11 cellular contexts compared by ENCODE assay signal in the genomic region with DNA sequence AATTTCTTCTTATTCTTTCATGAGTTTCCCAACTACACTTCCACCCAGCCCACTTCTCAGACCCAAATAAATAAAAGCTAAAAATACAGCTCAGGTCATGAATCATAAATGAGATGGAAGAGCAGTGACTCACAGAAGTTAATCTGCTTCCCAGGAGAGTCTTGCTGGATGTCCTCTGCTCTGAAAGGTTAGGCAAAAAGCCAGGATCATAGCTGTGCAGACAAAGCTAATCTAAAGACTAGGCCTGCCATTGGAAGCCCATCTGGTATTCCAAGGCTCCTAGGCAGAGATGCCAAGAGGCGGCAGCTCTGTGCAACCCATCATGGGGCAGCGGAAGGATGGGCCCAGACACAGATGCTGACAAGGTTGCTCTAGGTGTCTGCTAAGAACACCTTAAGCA. TPM values are rescaled to one million over a fixed set of nuclear protein-coding genes. Genes with fewer than 3 reads are reported as not detected.
A peak's percentile ranks its signal among the peaks of the same experiment; 100 is the strongest.
DNase-seq lines count a peak whose midpoint lies in the region; ATAC-seq and TF ChIP-seq lines count a peak whose summit lies in the region.
"Had no signal": no experiment of that assay in that cellular context is flagged by ENCODE, and none has a peak within 500 bp of the region (broad histone marks: within the 10 kb centered on the region; RNA-seq: fewer than 3 reads in every experiment).

No MANE protein-coding gene starts in this region.

- intact Hi-C loops in left ventricle myocardium superior (cut with micrococcal nuclease) (no loop called here), Right ventricle myocardium inferior (cut with DNase I) (no loop called here), upper lobe of right lung (cut with DNase I) (no loop called here)

- H3K4me3 ChIP-seq in upper lobe of right lung: no peak overlapping the region
- H3K4me3 ChIP-seq: prostate gland had no signal

- TF ChIP-seq CTCF in upper lobe of right lung (IDR thresholded peaks at IDR 0.05): no peak

- no peak for DNase-seq in left ventricle myocardium superior
- no peak for DNase-seq in Right ventricle myocardium inferior (ENCODE audit: missing footprints)
- peak; percentile 69 for DNase-seq in RKO (ENCODE audit: low spot score)
- peak; percentile 91 for DNase-seq in stromal cell of bone marrow (ENCODE audit: low read depth)
- DNase-seq in upper lobe of right lung: no peak
- DNase-seq: CD4-positive, alpha-beta T cell; endodermal cell had no signal

- H3K27me3 ChIP-seq in upper lobe of right lung: no peaks in the 10 kb centered on the region

- H3K4me1 ChIP-seq in upper lobe of right lung: no peaks in the 10 kb centered on the region
- H3K4me1 ChIP-seq: prostate gland had no signal

- H3K9me3 ChIP-seq in upper lobe of right lung: no peaks in the 10 kb centered on the region
- H3K9me3 ChIP-seq: prostate gland had no signal

- no peaks in the 10 kb centered on the region for H3K36me3 ChIP-seq in upper lobe of right lung
- H3K36me3 ChIP-seq: prostate gland had no signal

- no peak overlapping the region for H3K27ac ChIP-seq in upper lobe of right lung
- H3K27ac ChIP-seq: prostate gland had no signal

- ATAC-seq in left ventricle myocardium superior (peak; percentile 48), Right ventricle myocardium inferior (no peak), esophagus mucosa (peak; percentile 64), upper lobe of right lung (no peak), GM18517 (IDR thresholded peaks at IDR 0.05; ENCODE audit: unreplicated experiment) (no peak), HG02885 (IDR thresholded peaks at IDR 0.05; ENCODE audit: poor library complexity, unreplicated experiment) (no peak)

RNA-seq across cellular contexts. Expression of a gene that starts 24.0 kb away (rescaled TPM):
- 2.4 TPM for total RNA-seq in left ventricle myocardium superior
- 1.5 TPM for total RNA-seq in Right ventricle myocardium inferior
- total RNA-seq in esophagus mucosa: not detected
- 0.32 TPM for total RNA-seq in upper lobe of right lung
- total RNA-seq: CD4-positive, alpha-beta T cell had no signal

Comparison
In these comparisons a context has a peak if more than half of its experiments do, and no peak if none do; other contexts are left out.
1. ATAC-seq: peak in left ventricle myocardium superior (single experiment) and esophagus mucosa (single experiment); none in Right ventricle myocardium inferior (single experiment), upper lobe of right lung (single experiment), GM18517 (single experiment) and HG02885 (single experiment).
2. DNase-seq: peak in RKO (single experiment) and stromal cell of bone marrow (single experiment); none in left ventricle myocardium superior (single experiment), Right ventricle myocardium inferior (single experiment) and upper lobe of right lung (single experiment).